In the genomic region with DNA sequence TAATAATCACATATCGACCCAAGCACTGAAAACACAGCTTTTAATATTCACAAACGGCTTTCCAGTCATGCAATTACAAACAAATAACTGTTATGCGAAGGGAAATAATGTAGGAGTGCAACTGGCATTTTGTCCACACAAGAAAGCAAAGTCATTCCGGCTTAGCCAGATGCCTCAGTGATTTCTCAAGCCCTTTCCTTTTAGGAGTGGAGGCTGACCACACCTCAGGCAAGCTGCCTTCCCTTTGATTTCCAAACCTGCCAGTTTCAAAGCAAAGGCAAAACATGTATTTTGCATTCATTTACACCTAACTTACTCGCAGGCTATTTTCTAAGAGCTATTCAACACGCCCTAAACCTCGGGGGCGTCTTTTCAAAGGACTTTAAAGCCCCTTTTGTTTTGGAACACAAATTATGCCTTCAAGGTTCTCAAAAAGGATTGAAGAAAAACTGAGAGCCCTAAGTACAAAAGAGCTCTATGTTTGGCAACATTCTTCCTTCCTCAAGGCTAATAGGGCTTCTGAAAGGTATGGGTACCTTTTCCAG, we compare ENCODE assay signal across 16 cellular contexts.
DNase-seq lines count a peak whose midpoint lies in the region; ATAC-seq and TF ChIP-seq lines count a peak whose summit lies in the region.
"Had no signal": no experiment of that assay in that cellular context is flagged by ENCODE, and none has a peak within 500 bp of the region (broad histone marks: within the 10 kb centered on the region; RNA-seq: fewer than 3 reads in every experiment).

No MANE protein-coding gene starts in this region.

- H3K4me1 ChIP-seq in esophagus squamous epithelium (peaks cover 0 to 43% (median 14%) of the 10 kb centered on the region in 3 donors), sigmoid colon (peaks cover 0 to 72% (median 53%) of the 10 kb centered on the region in 4 donors)
- H3K4me1 ChIP-seq: BE2C had no signal

- intact Hi-C loops in esophagus squamous epithelium (cut with DNase I) (no loop called here), sigmoid colon (cut with DNase I) (no loop called here)

- TF ChIP-seq POLR2A in esophagus squamous epithelium (IDR thresholded peaks at IDR 0.05) (no peak), sigmoid colon (IDR thresholded peaks at IDR 0.05) (no peak)

- H3K36me3 ChIP-seq in esophagus squamous epithelium: no peaks in the 10 kb centered on the region
- peaks cover 0 to 6% (median 0%) of the 10 kb centered on the region in 4 donors for H3K36me3 ChIP-seq in sigmoid colon
- H3K36me3 ChIP-seq: BE2C had no signal

- no peak overlapping the region for H3K4me3 ChIP-seq in esophagus squamous epithelium
- H3K4me3 ChIP-seq in sigmoid colon: no peak overlapping the region

- TF ChIP-seq EP300 in sigmoid colon (IDR thresholded peaks at IDR 0.05): no peak

- 31 to 34% methylated on average over 8 of the region's 8 CpGs for WGBS in esophagus squamous epithelium, 2 donors
- 41 to 77% methylated on average over 8 of the region's 8 CpGs for WGBS in sigmoid colon, 2 donors

- DNase-seq in GM03348 (ENCODE audit: low spot score) (peak; percentile 28), SK-MEL-5 (ENCODE audit: low read depth, low spot score) (peak; percentile 10), esophagus squamous epithelium (lab: John Stamatoyannopoulos, UW) (no peak), sigmoid colon (no peak), activated gamma-delta T cell treated with Interleukin-2 at 50 U/mL for 16 hours (no peak)
- no peak for DNase-seq in effector CD8-positive, alpha-beta T cell (lab: John Stamatoyannopoulos, UW)
- DNase-seq in activated CD4-positive, alpha-beta T cell treated with anti-CD3 and anti-CD28 coated beads for 4 hours: no peak
- DNase-seq: BE2C; CD4-positive, alpha-beta memory T cell; H7; NCI-H1105; NCI-H446; NCI-H774; SK-N-SH had no signal

- peak overlapping the region; percentile 28 to 72 (median 64) for H3K27ac ChIP-seq in esophagus squamous epithelium
- H3K27ac ChIP-seq in sigmoid colon: peak overlapping the region; percentile 3 to 55 (median 44)

- H3K9me3 ChIP-seq in esophagus squamous epithelium (no peaks in the 10 kb centered on the region), sigmoid colon (no peaks in the 10 kb centered on the region)
- H3K9me3 ChIP-seq: BE2C, SK-N-SH had no signal

- peaks cover 0 to 18% (median 0%) of the 10 kb centered on the region in 4 donors for H3K27me3 ChIP-seq in esophagus squamous epithelium
- no peaks in the 10 kb centered on the region for H3K27me3 ChIP-seq in sigmoid colon
- H3K27me3 ChIP-seq: BE2C had no signal

- ATAC-seq in GM21723 (IDR thresholded peaks at IDR 0.05; ENCODE audit: unreplicated experiment): no peak
- ATAC-seq: Right ventricle myocardium inferior had no signal

- in situ Hi-C loops in SK-MEL-5 (cut with HindIII; ENCODE audit: low pct_unique_long_range_greater_than_20kb, low sequenced_read_pairs): no loop called here

- TF ChIP-seq CTCF in esophagus squamous epithelium (IDR thresholded peaks at IDR 0.05) (no peak), sigmoid colon (IDR thresholded peaks at IDR 0.05) (no peak)

Comparison
In these comparisons a context has a peak if more than half of its experiments do, and no peak if none do; other contexts are left out.
1. DNase-seq: peak in GM03348 (single experiment) and SK-MEL-5 (single experiment); none in esophagus squamous epithelium (single experiment), sigmoid colon (single experiment), activated gamma-delta T cell treated with Interleukin-2 at 50 U/mL for 16 hours (single experiment), effector CD8-positive, alpha-beta T cell (single experiment) and activated CD4-positive, alpha-beta T cell treated with anti-CD3 and anti-CD28 coated beads for 4 hours (0 of 2).